Comparison of ENCODE assay signal across 18 cellular contexts in the genomic region with DNA sequence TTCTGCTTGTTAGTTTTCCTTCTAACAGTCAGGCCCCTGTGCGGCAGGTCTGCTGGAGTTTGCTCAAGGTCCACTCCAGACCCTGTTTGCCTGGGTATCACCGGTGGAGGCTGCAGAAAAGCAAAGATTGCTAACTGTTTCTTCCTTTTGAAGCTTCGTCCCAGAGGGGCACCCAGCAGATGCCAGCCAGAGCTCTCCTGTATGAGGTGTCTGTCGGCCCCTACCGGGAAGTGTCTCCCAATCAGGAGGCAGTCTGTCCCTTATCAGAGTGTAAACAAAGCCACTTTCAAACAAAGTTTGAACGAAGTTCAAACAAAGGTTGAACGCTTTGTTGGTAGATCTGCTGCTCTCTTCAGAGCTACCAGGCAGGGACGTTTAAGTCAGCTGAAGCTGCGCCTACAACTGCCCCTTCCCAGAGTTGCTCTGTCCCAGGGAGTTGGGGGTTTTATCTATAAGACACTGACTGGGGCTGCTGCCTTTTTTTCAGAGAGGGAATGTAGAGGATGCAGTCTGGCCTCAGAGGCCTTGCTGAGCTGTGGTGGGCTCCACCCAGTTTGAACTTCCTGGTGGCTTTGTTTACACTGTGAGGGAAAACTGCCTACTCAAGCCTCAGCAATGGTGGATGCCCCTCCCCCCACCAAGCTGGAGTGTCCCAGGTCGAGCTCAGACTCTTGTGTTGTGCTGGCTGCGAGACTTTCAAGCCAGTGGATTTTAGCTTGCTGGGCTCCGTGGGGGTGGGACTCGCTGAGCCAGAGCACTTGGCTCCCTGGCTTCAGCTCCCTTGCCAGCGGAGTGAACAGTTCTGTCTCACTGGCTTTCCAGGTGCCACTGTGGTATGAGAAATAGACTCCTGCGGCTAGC.
A peak's percentile ranks its signal among the peaks of the same experiment; 100 is the strongest.
DNase-seq lines count a peak whose midpoint lies in the region; ATAC-seq and TF ChIP-seq lines count a peak whose summit lies in the region.
"Had no signal": no experiment of that assay in that cellular context is flagged by ENCODE, and none has a peak within 500 bp of the region (broad histone marks: within the 10 kb centered on the region; RNA-seq: fewer than 3 reads in every experiment).

No MANE protein-coding gene starts in this region.

- H3K9me2 ChIP-seq in GM23338 (ENCODE audit: insufficient read depth) = 0 out of 2 replicates have a peak, but pooled peaks cover 7% of the 10 kb centered on the region

- peaks cover 0 to 41% (median 16%) of the 10 kb centered on the region in 11 experiments; a peak in 18 of 22 replicates for H3K9me3 ChIP-seq in BLaER1 treated with 17β-estradiol and CSF1 and Interleukin-3, amounts not matched to agents 10 nM and 100 nM (replicated peaks in 1 of 11)

- peak; percentile 87 for ATAC-seq in GM23338
- peak; percentile 75 for ATAC-seq in left colon
- ATAC-seq in GM21576 (IDR thresholded peaks at IDR 0.05; ENCODE audit: unreplicated experiment) = no peak
- ATAC-seq in GM21528 (IDR thresholded peaks at IDR 0.05; ENCODE audit: low FRiP score, unreplicated experiment) = no peak
- ATAC-seq in left ventricle myocardium superior = no peak
- ATAC-seq: GM12878; natural killer cell treated with Interleukin-12 subunit alpha and Interleukin-12 subunit beta and Interleukin-15 and Interleukin-18, amount 100 ng/mL, for 72 hours; Panc1; stimulated activated memory B cell treated with anti-CD40 and anti-IgM and Interleukin-4, amounts not matched to agents 10 μg/mL and 1 μg/mL and 100 μg/mL, for 72 hours had no signal

- no peak overlapping the region for H3K4me3 Mint-ChIP-seq in GM23338
- H3K4me3 Mint-ChIP-seq in T-helper 2 cell treated with Interferon-gamma antibody and Interleukin-4, amounts not matched to agents 5 μg/mL and 100 μg/mL, for 36 hours = peak overlapping the region; percentile 53
- H3K4me3 Mint-ChIP-seq: activated naive CD4-positive, alpha-beta T cell treated with anti-CD3 and anti-CD28 coated beads, Interleukin-2, amount 50 U/mL, for 24 hours; B cell; natural killer cell treated with Interleukin-12 subunit alpha and Interleukin-12 subunit beta and Interleukin-15 and Interleukin-18, amount 100 ng/mL, for 72 hours; stimulated activated memory B cell treated with anti-CD40 and anti-IgM and Interleukin-4, amounts not matched to agents 10 μg/mL and 1 μg/mL and 100 μg/mL, for 72 hours had no signal

- no peaks in the 10 kb centered on the region for H3K79me2 ChIP-seq in GM23338 (replicated peaks; ENCODE audit: insufficient read depth)

- intact Hi-C loops in left colon (cut with DNase I, micrococcal nuclease) (no loop called here), left ventricle myocardium superior (cut with micrococcal nuclease) (no loop called here)

- DNase-seq in GM23338 (ENCODE audit: low spot score) = peak; percentile 57
- DNase-seq in T-helper 2 cell treated with Interferon-gamma antibody and Interleukin-4, amounts not matched to agents 5 μg/mL and 100 μg/mL, for 36 hours (ENCODE audit: low spot score) = no peak
- peak; percentile 52 to 53 for DNase-seq in left colon
- DNase-seq in iPS-NIHi7 (ENCODE audit: extremely low spot score) = no peak
- DNase-seq in left ventricle myocardium superior = no peak
- DNase-seq: hippocampal formation, NCI-H2029 treated with DMSO at 0.1 percent for 48 hours had no signal

- peak overlapping the region in 6 of 11 experiments; percentile 11 to 68 (median 50); a peak in 10 of 22 replicates for H3K27ac ChIP-seq in BLaER1 treated with 17β-estradiol and CSF1 and Interleukin-3, amounts not matched to agents 10 nM and 100 nM
- H3K27ac ChIP-seq in GM23338 (ENCODE audit: low read depth) = peak overlapping the region; percentile 70
- H3K27ac ChIP-seq: dorsolateral prefrontal cortex, HL-60 had no signal

- peaks cover 43% of the 10 kb centered on the region for H3K9me3 Mint-ChIP-seq in GM23338
- H3K9me3 Mint-ChIP-seq in T-helper 2 cell treated with Interferon-gamma antibody and Interleukin-4, amounts not matched to agents 5 μg/mL and 100 μg/mL, for 36 hours = peaks cover 28% of the 10 kb centered on the region

- H3K4me1 Mint-ChIP-seq in GM23338 = peaks cover 15% of the 10 kb centered on the region; the same call in 2 of the 3 replicates
- H3K4me1 Mint-ChIP-seq in T-helper 2 cell treated with Interferon-gamma antibody and Interleukin-4, amounts not matched to agents 5 μg/mL and 100 μg/mL, for 36 hours (ENCODE audit: low read depth) = peaks cover 11% of the 10 kb centered on the region

- H3K4me1 ChIP-seq in BLaER1 treated with 17β-estradiol and CSF1 and Interleukin-3, amounts not matched to agents 10 nM and 100 nM = peaks cover 0 to 39% (median 11%) of the 10 kb centered on the region in 10 experiments; a peak in 10 of 20 replicates
- peaks cover 15% of the 10 kb centered on the region for H3K4me1 ChIP-seq in GM23338 (ENCODE audit: insufficient read depth)

- peak overlapping the region in 2 of 11 experiments; percentile 6 to 21; a peak in 3 of 22 replicates for H3K9ac ChIP-seq in BLaER1 treated with 17β-estradiol and CSF1 and Interleukin-3, amounts not matched to agents 10 nM and 100 nM

- peak overlapping the region; percentile 2; the same call in 1 of the 2 replicates for H2AFZ ChIP-seq in GM23338

- no peaks in the 10 kb centered on the region for H3F3A ChIP-seq in GM23338 (replicated peaks; ENCODE audit: low read depth)

- H3K27me3 ChIP-seq in BLaER1 treated with 17β-estradiol and CSF1 and Interleukin-3, amounts not matched to agents 10 nM and 100 nM = no peaks in the 10 kb centered on the region
- H3K27me3 ChIP-seq in GM23338 (ENCODE audit: insufficient read depth) = no peaks in the 10 kb centered on the region

- H3K4me2 ChIP-seq in BLaER1 treated with 17β-estradiol and CSF1 and Interleukin-3, amounts not matched to agents 10 nM and 100 nM = peak overlapping the region in 5 of 11 experiments; percentile 46 to 62 (median 52); a peak in 10 of 22 replicates
- H3K4me2 ChIP-seq in GM23338 = peak overlapping the region; percentile 63

- peaks cover 0 to 9% (median 0%) of the 10 kb centered on the region in 11 experiments; a peak in 3 of 22 replicates for H3K36me3 ChIP-seq in BLaER1 treated with 17β-estradiol and CSF1 and Interleukin-3, amounts not matched to agents 10 nM and 100 nM
- no peaks in the 10 kb centered on the region; the same call in 1 of the 2 replicates for H3K36me3 ChIP-seq in GM23338 (ENCODE audit: insufficient read depth)

- no peaks in the 10 kb centered on the region for H4K20me1 ChIP-seq in BLaER1 treated with 17β-estradiol and CSF1 and Interleukin-3, amounts not matched to agents 10 nM and 100 nM
- H4K20me1 ChIP-seq in GM23338 (replicated peaks; ENCODE audit: insufficient read depth) = no peaks in the 10 kb centered on the region

- TF ChIP-seq CTCF in GM23338 (conservative IDR thresholded peaks at IDR 0.05; ENCODE audit: low read depth in 2 of 2) = no peak

- peaks cover 44% of the 10 kb centered on the region; the same call in 2 of the 3 replicates for H3K36me3 Mint-ChIP-seq in GM23338 (ENCODE audit: low read depth)
- peaks cover 26% of the 10 kb centered on the region for H3K36me3 Mint-ChIP-seq in T-helper 2 cell treated with Interferon-gamma antibody and Interleukin-4, amounts not matched to agents 5 μg/mL and 100 μg/mL, for 36 hours (ENCODE audit: low read depth)

- peak overlapping the region; percentile 88 for H3K27ac Mint-ChIP-seq in GM23338
- H3K27ac Mint-ChIP-seq in T-helper 2 cell treated with Interferon-gamma antibody and Interleukin-4, amounts not matched to agents 5 μg/mL and 100 μg/mL, for 36 hours = peak overlapping the region; percentile 60
- H3K27ac Mint-ChIP-seq: activated naive CD4-positive, alpha-beta T cell treated with anti-CD3 and anti-CD28 coated beads, Interleukin-2, amount 50 U/mL, for 24 hours; B cell; natural killer cell treated with Interleukin-12 subunit alpha and Interleukin-12 subunit beta and Interleukin-15 and Interleukin-18, amount 100 ng/mL, for 72 hours; stimulated activated memory B cell treated with anti-CD40 and anti-IgM and Interleukin-4, amounts not matched to agents 10 μg/mL and 1 μg/mL and 100 μg/mL, for 72 hours had no signal

- no peak overlapping the region for H3K4me3 ChIP-seq in BLaER1 treated with 17β-estradiol and CSF1 and Interleukin-3, amounts not matched to agents 10 nM and 100 nM
- peak overlapping the region; percentile 23; the same call in 1 of the 2 replicates for H3K4me3 ChIP-seq in GM23338
- H3K4me3 ChIP-seq: dorsolateral prefrontal cortex, GM12878 had no signal

- no peaks in the 10 kb centered on the region for H3K27me3 Mint-ChIP-seq in GM23338 (ENCODE audit: insufficient read depth, low read depth, poor library complexity)
- H3K27me3 Mint-ChIP-seq in T-helper 2 cell treated with Interferon-gamma antibody and Interleukin-4, amounts not matched to agents 5 μg/mL and 100 μg/mL, for 36 hours (ENCODE audit: low read depth) = no peaks in the 10 kb centered on the region
- H3K27me3 Mint-ChIP-seq: activated naive CD4-positive, alpha-beta T cell treated with anti-CD3 and anti-CD28 coated beads, Interleukin-2, amount 50 U/mL, for 24 hours; B cell; natural killer cell treated with Interleukin-12 subunit alpha and Interleukin-12 subunit beta and Interleukin-15 and Interleukin-18, amount 100 ng/mL, for 72 hours; stimulated activated memory B cell treated with anti-CD40 and anti-IgM and Interleukin-4, amounts not matched to agents 10 μg/mL and 1 μg/mL and 100 μg/mL, for 72 hours had no signal

TF ChIP-seq in GM23338, 12 proteins besides CTCF, POLR2A, EP300 and RAD21 (continues in another document):
- no peak for TF ChIP-seq STAT1 (IDR thresholded peaks at IDR 0.05; ENCODE audit: unreplicated experiment)
- TF ChIP-seq NANOG (IDR thresholded peaks at IDR 0.05; ENCODE audit: borderline replicate concordance) = no peak

Comparison
In these comparisons a context has a peak if more than half of its experiments do, and no peak if none do; other contexts are left out.
1. ATAC-seq: peak in GM23338 (single experiment) and left colon (single experiment); none in GM21576 (single experiment), GM21528 (single experiment) and left ventricle myocardium superior (single experiment).
2. DNase-seq: peak in GM23338 (single experiment) and left colon (2 of 2); none in T-helper 2 cell treated with Interferon-gamma antibody and Interleukin-4, amounts not matched to agents 5 μg/mL and 100 μg/mL, for 36 hours (single experiment), iPS-NIHi7 (single experiment) and left ventricle myocardium superior (single experiment).